ENCODE assay signal across 1 cellular context in genomic region chr11:33158596-33158995, GRCh38.
TF ChIP-seq lines count a peak whose summit lies in the region.

No MANE protein-coding gene starts in this region.

TF ChIP-seq in IMR-90, 13 proteins besides CTCF, POLR2A, EP300 and RAD21:
- TF ChIP-seq SMC3 (IDR thresholded peaks at IDR 0.05; ENCODE audit: low read depth, low read length), result no peak
- no peak for TF ChIP-seq RCOR1 (IDR thresholded peaks at IDR 0.05; ENCODE audit: insufficient replicate concordance, low read length)
- TF ChIP-seq FOS (IDR thresholded peaks at IDR 0.05; ENCODE audit: low read depth, low read length), result no peak
- no peak for TF ChIP-seq NFE2L2 (IDR thresholded peaks at IDR 0.05; ENCODE audit: low read depth, low read length)
- TF ChIP-seq RFX5 (IDR thresholded peaks at IDR 0.05; ENCODE audit: low read depth, low read length), result no peak
